Comparison of ENCODE assay signal across 8 cellular contexts in genomic region chr2:17539993-17540812, GRCh38. TPM values are rescaled to one million over a fixed set of nuclear protein-coding genes. Genes with fewer than 3 reads are reported as not detected.
DNase-seq lines count a peak whose midpoint lies in the region; ATAC-seq, FAIRE-seq and TF ChIP-seq lines count a peak whose summit lies in the region.

Gene VSNL1, plus strand, starts transcription at chr2:17540696. Its CDS starts 51,379 bp downstream, at chr2:17592075.

- no peaks in the 10 kb centered on the region for H3K36me3 Mint-ChIP-seq in stimulated activated naive B cell treated with anti-CD40 and anti-IgM and Interleukin-4, amounts not matched to agents 10 μg/mL and 1 μg/mL and 100 μg/mL, for 72 hours

- TF ChIP-seq POLR2A in GM12892 (IDR thresholded peaks at IDR 0.05; ENCODE audit: low read depth, low read length) = no peak

- peak within 1 kb of the TSS; percentile 48 for H3K27ac Mint-ChIP-seq in stimulated activated naive B cell treated with anti-CD40 and anti-IgM and Interleukin-4, amounts not matched to agents 10 μg/mL and 1 μg/mL and 100 μg/mL, for 72 hours

- H3K27me3 Mint-ChIP-seq in stimulated activated naive B cell treated with anti-CD40 and anti-IgM and Interleukin-4, amounts not matched to agents 10 μg/mL and 1 μg/mL and 100 μg/mL, for 72 hours = peaks cover 62 to 66% of the 10 kb centered on the region in 2 donors

- ATAC-seq in stimulated activated naive B cell treated with anti-CD40 and anti-IgM and Interleukin-4, amounts not matched to agents 10 μg/mL and 1 μg/mL and 100 μg/mL, for 72 hours (replicated peaks) = no peak
- no peak for ATAC-seq in HG03175 (IDR thresholded peaks at IDR 0.05; ENCODE audit: unreplicated experiment)
- no peak for ATAC-seq in GM18870 (IDR thresholded peaks at IDR 0.05; ENCODE audit: unreplicated experiment)

- no peak for TF ChIP-seq CTCF in choroid plexus epithelial cell (conservative IDR thresholded peaks at IDR 0.05; ENCODE audit: low read depth, low read length)

- in situ Hi-C loops in G401 (cut with HindIII; ENCODE audit: low sequenced_read_pairs) = no loop called here

- FAIRE-seq in GM12892 (lab: Jason Lieb, UNC) = no peak

- peaks cover 17 to 30% of the 10 kb centered on the region in 2 donors for H3K4me1 Mint-ChIP-seq in stimulated activated naive B cell treated with anti-CD40 and anti-IgM and Interleukin-4, amounts not matched to agents 10 μg/mL and 1 μg/mL and 100 μg/mL, for 72 hours

- peak within 1 kb of the TSS; percentile 52 to 69 for H3K4me3 Mint-ChIP-seq in stimulated activated naive B cell treated with anti-CD40 and anti-IgM and Interleukin-4, amounts not matched to agents 10 μg/mL and 1 μg/mL and 100 μg/mL, for 72 hours

- H3K4me3 ChIP-seq in choroid plexus epithelial cell (ENCODE audit: low read depth, low read length) = peak within 1 kb of the TSS; percentile 55

- no peaks in the 10 kb centered on the region for H3K9me3 Mint-ChIP-seq in stimulated activated naive B cell treated with anti-CD40 and anti-IgM and Interleukin-4, amounts not matched to agents 10 μg/mL and 1 μg/mL and 100 μg/mL, for 72 hours

- DNase-seq in G401 (ENCODE audit: low spot score) (peak; percentile 97), NCI-H2227 treated with DMSO at 0.1 percent for 48 hours (lab: John Stamatoyannopoulos, UW) (peak; percentile 97), choroid plexus epithelial cell (ENCODE audit: low read depth) (peak; percentile 66), kidney tubule cell (ENCODE audit: low spot score) (peak; percentile 80), GM12892 (ENCODE audit: insufficient read length) (no peak)
- no peak for DNase-seq in stimulated activated naive B cell treated with anti-CD40 and anti-IgM and Interleukin-4, amounts not matched to agents 10 μg/mL and 1 μg/mL and 100 μg/mL, for 72 hours

RNA-seq across cellular contexts. Expression of gene VSNL1, which starts in this region (rescaled TPM):
- total RNA-seq in G401 (2014; rRNA removed; shearing (Covaris generic)) = not detected in 2 replicates
- polyA plus RNA-seq in GM12892 (2012; ENCODE audit: missing spikeins) = 0.13 TPM

Comparison
In these comparisons a context has a peak if more than half of its experiments do, and no peak if none do; other contexts are left out.
1. Peak in DNase-seq in G401; RNA of the gene not detected or under 1 TPM.
2. DNase-seq: peak in NCI-H2227 treated with DMSO at 0.1 percent for 48 hours (single experiment), choroid plexus epithelial cell (single experiment) and kidney tubule cell (single experiment); none in stimulated activated naive B cell treated with anti-CD40 and anti-IgM and Interleukin-4, amounts not matched to agents 10 μg/mL and 1 μg/mL and 100 μg/mL, for 72 hours (single experiment) and GM12892 (single experiment).